ENCODE assay signal across 11 cellular contexts in the genomic region with DNA sequence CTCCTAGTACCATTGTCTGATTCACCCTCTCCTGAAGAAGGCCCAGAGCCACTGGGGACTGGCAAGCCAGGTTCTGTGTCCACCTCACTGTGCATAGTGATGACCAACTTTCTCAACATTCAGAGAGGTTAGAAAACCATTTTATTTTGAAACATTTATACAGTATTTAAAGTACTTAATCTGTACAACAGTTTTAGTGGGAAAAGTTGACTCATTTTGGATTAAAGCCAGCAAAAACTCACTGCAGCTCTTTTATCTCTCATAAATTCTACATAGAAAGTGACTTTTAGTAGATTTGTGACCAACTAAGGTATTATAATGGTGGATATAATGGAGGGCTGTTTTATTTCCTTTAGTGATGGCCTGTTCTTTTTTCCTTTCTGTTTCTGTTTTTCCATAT. TPM values are rescaled to one million over a fixed set of nuclear protein-coding genes. Genes with fewer than 3 reads are reported as not detected.
DNase-seq lines count a peak whose midpoint lies in the region; ATAC-seq and TF ChIP-seq lines count a peak whose summit lies in the region.
"Had no signal": no experiment of that assay in that cellular context is flagged by ENCODE, and none has a peak within 500 bp of the region (broad histone marks: within the 10 kb centered on the region; RNA-seq: fewer than 3 reads in every experiment).

No MANE protein-coding gene starts in this region.

- DNase-seq in activated CD8-positive, alpha-beta T cell treated with anti-CD3 and anti-CD28 coated beads for 36 hours: no peak
- DNase-seq in activated CD8-positive, alpha-beta T cell treated with anti-CD3 and anti-CD28 coated beads, Interleukin-2, amount 10 ng/mL, durations not matched to agents 7 days and 5 days: no peak
- DNase-seq in activated T-helper 1 cell treated with anti-CD3 and anti-CD28 coated beads, Interleukin-12 subunit alpha, Interleukin-12 subunit beta, Interleukin-2, Interleukin-4 antibody, amounts not matched to agents 30 ng/mL and 10 ng/mL and 1 ng/mL, durations not matched to agents 14 hours and 24 hours and 36 hours (ENCODE audit: low spot score): no peak
- DNase-seq in fibroblast of the conjunctiva (ENCODE audit: low read depth): peak; percentile 32
- peak; percentile 73 for DNase-seq in stromal cell of bone marrow (ENCODE audit: low read depth)
- no peak for DNase-seq in GM10266 (ENCODE audit: extremely low spot score)
- DNase-seq: NCI-H2081; stimulated activated naive B cell treated with anti-CD40 and anti-IgM and Interleukin-4, amounts not matched to agents 10 μg/mL and 1 μg/mL and 100 μg/mL, for 72 hours had no signal

- POLR2A ChIA-PET in activated CD8-positive, alpha-beta T cell treated with anti-CD3 and anti-CD28 coated beads for 36 hours (lab: Charles Lee): no interaction called here
- POLR2A ChIA-PET in activated CD8-positive, alpha-beta T cell treated with anti-CD3 and anti-CD28 coated beads, Interleukin-2, amount 10 ng/mL, durations not matched to agents 7 days and 5 days (lab: Charles Lee): no interaction called here

- TF ChIP-seq CTCF in activated CD8-positive, alpha-beta T cell treated with anti-CD3 and anti-CD28 coated beads for 36 hours (IDR thresholded peaks at IDR 0.05): no peak
- no peak for TF ChIP-seq CTCF in GM10266 (IDR thresholded peaks at IDR 0.05; ENCODE audit: control insufficient read depth, insufficient read depth, low read depth, missing control alignments)

- intact Hi-C loops in activated CD8-positive, alpha-beta T cell treated with anti-CD3 and anti-CD28 coated beads for 36 hours (cut with micrococcal nuclease): no loop called here
- intact Hi-C loops in activated T-helper 1 cell treated with anti-CD3 and anti-CD28 coated beads, Interleukin-12 subunit alpha, Interleukin-12 subunit beta, Interleukin-2, Interleukin-4 antibody, amounts not matched to agents 30 ng/mL and 10 ng/mL and 1 ng/mL, durations not matched to agents 14 hours and 24 hours and 36 hours (cut with micrococcal nuclease): loop anchor here (2.0 kb wide), 1 partner anchor 23 kb away; no protein-coding TSS in a partner anchor

- no peaks in the 10 kb centered on the region for H3K27me3 Mint-ChIP-seq in activated CD8-positive, alpha-beta T cell treated with anti-CD3 and anti-CD28 coated beads for 36 hours
- no peaks in the 10 kb centered on the region for H3K27me3 Mint-ChIP-seq in activated CD8-positive, alpha-beta T cell treated with anti-CD3 and anti-CD28 coated beads, Interleukin-2, amount 10 ng/mL, durations not matched to agents 7 days and 5 days (ENCODE audit: low read depth)
- H3K27me3 Mint-ChIP-seq in activated T-helper 1 cell treated with anti-CD3 and anti-CD28 coated beads, Interleukin-12 subunit alpha, Interleukin-12 subunit beta, Interleukin-2, Interleukin-4 antibody, amounts not matched to agents 30 ng/mL and 10 ng/mL and 1 ng/mL, durations not matched to agents 14 hours and 24 hours and 36 hours (ENCODE audit: insufficient read depth): no peaks in the 10 kb centered on the region
- H3K27me3 Mint-ChIP-seq: memory B cell; stimulated activated naive B cell treated with anti-CD40 and anti-IgM and Interleukin-4, amounts not matched to agents 10 μg/mL and 1 μg/mL and 100 μg/mL, for 72 hours had no signal

- no peak overlapping the region for H3K4me3 Mint-ChIP-seq in activated CD8-positive, alpha-beta T cell treated with anti-CD3 and anti-CD28 coated beads for 36 hours
- no peak overlapping the region for H3K4me3 Mint-ChIP-seq in activated CD8-positive, alpha-beta T cell treated with anti-CD3 and anti-CD28 coated beads, Interleukin-2, amount 10 ng/mL, durations not matched to agents 7 days and 5 days
- no peak overlapping the region for H3K4me3 Mint-ChIP-seq in activated T-helper 1 cell treated with anti-CD3 and anti-CD28 coated beads, Interleukin-12 subunit alpha, Interleukin-12 subunit beta, Interleukin-2, Interleukin-4 antibody, amounts not matched to agents 30 ng/mL and 10 ng/mL and 1 ng/mL, durations not matched to agents 14 hours and 24 hours and 36 hours
- H3K4me3 Mint-ChIP-seq: memory B cell had no signal

- no peak for ATAC-seq in activated CD8-positive, alpha-beta T cell treated with anti-CD3 and anti-CD28 coated beads for 36 hours
- no peak for ATAC-seq in activated CD8-positive, alpha-beta T cell treated with anti-CD3 and anti-CD28 coated beads, Interleukin-2, amount 10 ng/mL, durations not matched to agents 7 days and 5 days
- ATAC-seq in GM18907 (IDR thresholded peaks at IDR 0.05; ENCODE audit: unreplicated experiment): no peak
- ATAC-seq in HG02763 (IDR thresholded peaks at IDR 0.05; ENCODE audit: unreplicated experiment): no peak

- H3K4me1 Mint-ChIP-seq in activated CD8-positive, alpha-beta T cell treated with anti-CD3 and anti-CD28 coated beads for 36 hours (ENCODE audit: low read depth): peaks cover 52% of the 10 kb centered on the region
- H3K4me1 Mint-ChIP-seq in activated CD8-positive, alpha-beta T cell treated with anti-CD3 and anti-CD28 coated beads, Interleukin-2, amount 10 ng/mL, durations not matched to agents 7 days and 5 days (ENCODE audit: low read depth): peaks cover 25% of the 10 kb centered on the region
- peaks cover 33% of the 10 kb centered on the region for H3K4me1 Mint-ChIP-seq in activated T-helper 1 cell treated with anti-CD3 and anti-CD28 coated beads, Interleukin-12 subunit alpha, Interleukin-12 subunit beta, Interleukin-2, Interleukin-4 antibody, amounts not matched to agents 30 ng/mL and 10 ng/mL and 1 ng/mL, durations not matched to agents 14 hours and 24 hours and 36 hours (ENCODE audit: low read depth)

- H3K27ac Mint-ChIP-seq in activated CD8-positive, alpha-beta T cell treated with anti-CD3 and anti-CD28 coated beads for 36 hours: peak overlapping the region; percentile 32
- H3K27ac Mint-ChIP-seq in activated CD8-positive, alpha-beta T cell treated with anti-CD3 and anti-CD28 coated beads, Interleukin-2, amount 10 ng/mL, durations not matched to agents 7 days and 5 days: no peak overlapping the region
- peak overlapping the region; percentile 49 for H3K27ac Mint-ChIP-seq in activated T-helper 1 cell treated with anti-CD3 and anti-CD28 coated beads, Interleukin-12 subunit alpha, Interleukin-12 subunit beta, Interleukin-2, Interleukin-4 antibody, amounts not matched to agents 30 ng/mL and 10 ng/mL and 1 ng/mL, durations not matched to agents 14 hours and 24 hours and 36 hours
- H3K27ac Mint-ChIP-seq: memory B cell had no signal

- peaks cover 13% of the 10 kb centered on the region for H3K36me3 Mint-ChIP-seq in activated CD8-positive, alpha-beta T cell treated with anti-CD3 and anti-CD28 coated beads for 36 hours (ENCODE audit: low read depth)
- peaks cover 11% of the 10 kb centered on the region for H3K36me3 Mint-ChIP-seq in activated CD8-positive, alpha-beta T cell treated with anti-CD3 and anti-CD28 coated beads, Interleukin-2, amount 10 ng/mL, durations not matched to agents 7 days and 5 days (ENCODE audit: low read depth)
- H3K36me3 Mint-ChIP-seq in activated T-helper 1 cell treated with anti-CD3 and anti-CD28 coated beads, Interleukin-12 subunit alpha, Interleukin-12 subunit beta, Interleukin-2, Interleukin-4 antibody, amounts not matched to agents 30 ng/mL and 10 ng/mL and 1 ng/mL, durations not matched to agents 14 hours and 24 hours and 36 hours (ENCODE audit: low read depth): peaks cover 10% of the 10 kb centered on the region

- CTCF ChIA-PET in activated CD8-positive, alpha-beta T cell treated with anti-CD3 and anti-CD28 coated beads for 36 hours (lab: Charles Lee): interaction anchor here (2.6 kb wide), 1 partner anchor 101 kb away, joined by 7 read pairs; no protein-coding TSS in a partner anchor
- CTCF ChIA-PET in activated CD8-positive, alpha-beta T cell treated with anti-CD3 and anti-CD28 coated beads, Interleukin-2, amount 10 ng/mL, durations not matched to agents 7 days and 5 days (lab: Charles Lee): no interaction called here

- H3K9me3 Mint-ChIP-seq in activated CD8-positive, alpha-beta T cell treated with anti-CD3 and anti-CD28 coated beads for 36 hours: no peaks in the 10 kb centered on the region
- H3K9me3 Mint-ChIP-seq in activated CD8-positive, alpha-beta T cell treated with anti-CD3 and anti-CD28 coated beads, Interleukin-2, amount 10 ng/mL, durations not matched to agents 7 days and 5 days (ENCODE audit: insufficient read depth): no peaks in the 10 kb centered on the region
- no peaks in the 10 kb centered on the region for H3K9me3 Mint-ChIP-seq in activated T-helper 1 cell treated with anti-CD3 and anti-CD28 coated beads, Interleukin-12 subunit alpha, Interleukin-12 subunit beta, Interleukin-2, Interleukin-4 antibody, amounts not matched to agents 30 ng/mL and 10 ng/mL and 1 ng/mL, durations not matched to agents 14 hours and 24 hours and 36 hours
- H3K9me3 Mint-ChIP-seq: memory B cell had no signal

RNA-seq across cellular contexts. Expression of a gene that starts 9.7 kb away (rescaled TPM):
- total RNA-seq in activated CD8-positive, alpha-beta T cell treated with anti-CD3 and anti-CD28 coated beads for 36 hours: 10 to 100 TPM; 18.4 to 18.5 TPM
- 10 to 100 TPM; 29.6 to 33.9 TPM for total RNA-seq in activated CD8-positive, alpha-beta T cell treated with anti-CD3 and anti-CD28 coated beads, Interleukin-2, amount 10 ng/mL, durations not matched to agents 7 days and 5 days
- total RNA-seq in activated T-helper 1 cell treated with anti-CD3 and anti-CD28 coated beads, Interleukin-12 subunit alpha, Interleukin-12 subunit beta, Interleukin-2, Interleukin-4 antibody, amounts not matched to agents 30 ng/mL and 10 ng/mL and 1 ng/mL, durations not matched to agents 14 hours and 24 hours and 36 hours: 21.9 and 26.5 TPM in 2 replicates

Comparison
In these comparisons a context has a peak if more than half of its experiments do, and no peak if none do; other contexts are left out.
1. DNase-seq: peak in fibroblast of the conjunctiva (single experiment) and stromal cell of bone marrow (single experiment); none in activated CD8-positive, alpha-beta T cell treated with anti-CD3 and anti-CD28 coated beads for 36 hours (single experiment), activated CD8-positive, alpha-beta T cell treated with anti-CD3 and anti-CD28 coated beads, Interleukin-2, amount 10 ng/mL, durations not matched to agents 7 days and 5 days (single experiment), activated T-helper 1 cell treated with anti-CD3 and anti-CD28 coated beads, Interleukin-12 subunit alpha, Interleukin-12 subunit beta, Interleukin-2, Interleukin-4 antibody, amounts not matched to agents 30 ng/mL and 10 ng/mL and 1 ng/mL, durations not matched to agents 14 hours and 24 hours and 36 hours (single experiment) and GM10266 (single experiment).